ENCODE assay signal across 1 cellular context in the genomic region with DNA sequence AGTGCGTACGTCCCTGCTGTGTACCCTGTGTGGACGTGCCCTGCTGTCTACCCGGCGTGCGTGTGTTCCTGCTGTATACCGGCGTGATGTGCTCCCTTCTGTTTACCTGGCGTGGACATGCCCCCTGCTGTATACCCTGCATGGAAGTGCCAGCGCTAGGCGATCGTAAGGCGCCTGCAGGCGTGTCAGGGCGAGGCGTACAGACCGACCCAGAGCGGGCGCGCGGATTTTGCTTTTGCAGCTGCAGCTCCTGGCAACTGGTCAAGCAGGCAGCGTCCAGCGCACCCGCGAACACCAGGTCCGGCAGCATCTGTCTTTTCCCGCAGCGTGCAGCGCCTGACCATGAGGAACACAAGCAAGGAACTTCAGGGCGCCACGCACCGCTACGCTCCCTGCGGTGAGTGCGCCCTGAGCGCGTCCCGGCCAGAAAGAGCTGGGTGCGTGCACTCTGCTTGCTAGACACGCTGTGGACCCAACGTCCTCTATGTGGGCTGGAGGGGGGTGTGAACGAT.
TF ChIP-seq lines count a peak whose summit lies in the region.

No MANE protein-coding gene starts in this region.

TF ChIP-seq in GM23338, 12 proteins besides CTCF, POLR2A, EP300 and RAD21 (continued from another document):
- TF ChIP-seq, protein P1, sequence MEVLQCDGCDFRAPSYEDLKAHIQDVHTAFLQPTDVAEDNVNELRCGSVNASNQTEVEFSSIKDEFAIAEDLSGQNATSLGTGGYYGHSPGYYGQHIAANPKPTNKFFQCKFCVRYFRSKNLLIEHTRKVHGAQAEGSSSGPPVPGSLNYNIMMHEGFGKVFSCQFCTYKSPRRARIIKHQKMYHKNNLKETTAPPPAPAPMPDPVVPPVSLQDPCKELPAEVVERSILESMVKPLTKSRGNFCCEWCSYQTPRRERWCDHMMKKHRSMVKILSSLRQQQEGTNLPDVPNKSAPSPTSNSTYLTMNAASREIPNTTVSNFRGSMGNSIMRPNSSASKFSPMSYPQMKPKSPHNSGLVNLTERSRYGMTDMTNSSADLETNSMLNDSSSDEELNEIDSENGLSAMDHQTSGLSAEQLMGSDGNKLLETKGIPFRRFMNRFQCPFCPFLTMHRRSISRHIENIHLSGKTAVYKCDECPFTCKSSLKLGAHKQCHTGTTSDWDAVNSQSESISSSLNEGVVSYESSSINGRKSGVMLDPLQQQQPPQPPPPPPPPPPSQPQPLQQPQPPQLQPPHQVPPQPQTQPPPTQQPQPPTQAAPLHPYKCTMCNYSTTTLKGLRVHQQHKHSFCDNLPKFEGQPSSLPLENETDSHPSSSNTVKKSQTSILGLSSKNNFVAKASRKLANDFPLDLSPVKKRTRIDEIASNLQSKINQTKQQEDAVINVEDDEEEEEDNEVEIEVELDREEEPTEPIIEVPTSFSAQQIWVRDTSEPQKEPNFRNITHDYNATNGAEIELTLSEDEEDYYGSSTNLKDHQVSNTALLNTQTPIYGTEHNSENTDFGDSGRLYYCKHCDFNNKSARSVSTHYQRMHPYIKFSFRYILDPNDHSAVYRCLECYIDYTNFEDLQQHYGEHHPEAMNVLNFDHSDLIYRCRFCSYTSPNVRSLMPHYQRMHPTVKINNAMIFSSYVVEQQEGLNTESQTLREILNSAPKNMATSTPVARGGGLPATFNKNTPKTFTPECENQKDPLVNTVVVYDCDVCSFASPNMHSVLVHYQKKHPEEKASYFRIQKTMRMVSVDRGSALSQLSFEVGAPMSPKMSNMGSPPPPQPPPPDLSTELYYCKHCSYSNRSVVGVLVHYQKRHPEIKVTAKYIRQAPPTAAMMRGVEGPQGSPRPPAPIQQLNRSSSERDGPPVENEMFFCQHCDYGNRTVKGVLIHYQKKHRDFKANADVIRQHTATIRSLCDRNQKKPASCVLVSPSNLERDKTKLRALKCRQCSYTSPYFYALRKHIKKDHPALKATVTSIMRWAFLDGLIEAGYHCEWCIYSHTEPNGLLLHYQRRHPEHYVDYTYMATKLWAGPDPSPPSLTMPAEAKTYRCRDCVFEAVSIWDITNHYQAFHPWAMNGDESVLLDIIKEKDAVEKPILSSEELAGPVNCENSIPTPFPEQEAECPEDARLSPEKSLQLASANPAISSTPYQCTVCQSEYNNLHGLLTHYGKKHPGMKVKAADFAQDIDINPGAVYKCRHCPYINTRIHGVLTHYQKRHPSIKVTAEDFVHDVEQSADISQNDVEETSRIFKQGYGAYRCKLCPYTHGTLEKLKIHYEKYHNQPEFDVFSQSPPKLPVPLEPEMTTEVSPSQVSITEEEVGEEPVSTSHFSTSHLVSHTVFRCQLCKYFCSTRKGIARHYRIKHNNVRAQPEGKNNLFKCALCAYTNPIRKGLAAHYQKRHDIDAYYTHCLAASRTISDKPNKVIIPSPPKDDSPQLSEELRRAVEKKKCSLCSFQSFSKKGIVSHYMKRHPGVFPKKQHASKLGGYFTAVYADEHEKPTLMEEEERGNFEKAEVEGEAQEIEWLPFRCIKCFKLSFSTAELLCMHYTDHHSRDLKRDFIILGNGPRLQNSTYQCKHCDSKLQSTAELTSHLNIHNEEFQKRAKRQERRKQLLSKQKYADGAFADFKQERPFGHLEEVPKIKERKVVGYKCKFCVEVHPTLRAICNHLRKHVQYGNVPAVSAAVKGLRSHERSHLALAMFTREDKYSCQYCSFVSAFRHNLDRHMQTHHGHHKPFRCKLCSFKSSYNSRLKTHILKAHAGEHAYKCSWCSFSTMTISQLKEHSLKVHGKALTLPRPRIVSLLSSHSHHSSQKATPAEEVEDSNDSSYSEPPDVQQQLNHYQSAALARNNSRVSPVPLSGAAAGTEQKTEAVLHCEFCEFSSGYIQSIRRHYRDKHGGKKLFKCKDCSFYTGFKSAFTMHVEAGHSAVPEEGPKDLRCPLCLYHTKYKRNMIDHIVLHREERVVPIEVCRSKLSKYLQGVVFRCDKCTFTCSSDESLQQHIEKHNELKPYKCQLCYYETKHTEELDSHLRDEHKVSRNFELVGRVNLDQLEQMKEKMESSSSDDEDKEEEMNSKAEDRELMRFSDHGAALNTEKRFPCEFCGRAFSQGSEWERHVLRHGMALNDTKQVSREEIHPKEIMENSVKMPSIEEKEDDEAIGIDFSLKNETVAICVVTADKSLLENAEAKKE (CRISPR knock-in tag; IDR thresholded peaks at IDR 0.05), result no peak
- TF ChIP-seq CREB1 (CRISPR knock-in tag; IDR thresholded peaks at IDR 0.05; ENCODE audit: low read depth), result no peak
- TF ChIP-seq REST (IDR thresholded peaks at IDR 0.05; ENCODE audit: unreplicated experiment), result no peak
- no peak for TF ChIP-seq JUNB (IDR thresholded peaks at IDR 0.05; ENCODE audit: unreplicated experiment)
- TF ChIP-seq ZNF114 (CRISPR knock-in tag; IDR thresholded peaks at IDR 0.05), result no peak
- TF ChIP-seq STAT1 (IDR thresholded peaks at IDR 0.05; ENCODE audit: unreplicated experiment), result no peak
- no peak for TF ChIP-seq EZH2 (IDR thresholded peaks at IDR 0.05; ENCODE audit: low read depth, unreplicated experiment)
- no peak for TF ChIP-seq EZH2phosphoT487 (IDR thresholded peaks at IDR 0.05; ENCODE audit: unreplicated experiment)
- no peak for TF ChIP-seq NANOG (IDR thresholded peaks at IDR 0.05; ENCODE audit: borderline replicate concordance)
- no peak for TF ChIP-seq ETS1 (IDR thresholded peaks at IDR 0.05)
